ENCODE assay signal across 19 cellular contexts in genomic region chr14:99177046-99177655, GRCh38.
DNase-seq lines count a peak whose midpoint lies in the region; ATAC-seq and TF ChIP-seq lines count a peak whose summit lies in the region.
"Had no signal": no experiment of that assay in that cellular context is flagged by ENCODE, and none has a peak within 500 bp of the region (broad histone marks: within the 10 kb centered on the region; RNA-seq: fewer than 3 reads in every experiment).

No MANE protein-coding gene starts in this region.

- no peak for TF ChIP-seq CTCF in coronary artery (IDR thresholded peaks at IDR 0.05)
- no peak for TF ChIP-seq CTCF in type B pancreatic cell (conservative IDR thresholded peaks at IDR 0.05)
- TF ChIP-seq CTCF in transverse colon (IDR thresholded peaks at IDR 0.05): no peak

- H3K4me1 Mint-ChIP-seq in activated CD4-positive, alpha-beta memory T cell treated with anti-CD3 and anti-CD28 coated beads for 36 hours (ENCODE audit: low read depth): peaks cover 40% of the 10 kb centered on the region
- peaks cover 33% of the 10 kb centered on the region for H3K4me1 Mint-ChIP-seq in type B pancreatic cell (ENCODE audit: unreplicated experiment)

- H3K9me3 ChIP-seq in transverse colon: no peaks in the 10 kb centered on the region
- H3K9me3 ChIP-seq: adrenal gland had no signal

- 91 to 93% methylated on average over 2 to 16 of the region's 16 CpGs for WGBS in transverse colon (ENCODE audit: low coverage in 1 of 2), 2 donors

- H3K27me3 ChIP-seq in transverse colon: no peaks in the 10 kb centered on the region
- H3K27me3 ChIP-seq: cardiac muscle cell, neural progenitor cell had no signal

- H3K27ac Mint-ChIP-seq in activated CD4-positive, alpha-beta memory T cell treated with anti-CD3 and anti-CD28 coated beads for 36 hours: peak overlapping the region; percentile 88
- peak overlapping the region; percentile 78 for H3K27ac Mint-ChIP-seq in type B pancreatic cell
- H3K27ac Mint-ChIP-seq: neural progenitor cell had no signal

- TF ChIP-seq EP300 in transverse colon (IDR thresholded peaks at IDR 0.05; ENCODE audit: low read depth): no peak

- no peaks in the 10 kb centered on the region for H3K36me3 ChIP-seq in transverse colon
- H3K36me3 ChIP-seq: adrenal gland, cardiac muscle cell, neural progenitor cell had no signal

- intact Hi-C loops in activated CD4-positive, alpha-beta memory T cell treated with anti-CD3 and anti-CD28 coated beads for 36 hours (cut with micrococcal nuclease): no loop called here
- intact Hi-C loops in transverse colon (cut with DNase I; ENCODE audit: low total_unique reads): no loop called here

- H3K9me3 Mint-ChIP-seq in activated CD4-positive, alpha-beta memory T cell treated with anti-CD3 and anti-CD28 coated beads for 36 hours: peaks cover 8% of the 10 kb centered on the region
- H3K9me3 Mint-ChIP-seq in type B pancreatic cell: no peaks in the 10 kb centered on the region
- H3K9me3 Mint-ChIP-seq: neural progenitor cell had no signal

- ATAC-seq in HG02938 (IDR thresholded peaks at IDR 0.05; ENCODE audit: unreplicated experiment): no peak
- ATAC-seq: esophagus mucosa had no signal

- peaks cover 55% of the 10 kb centered on the region for H3K36me3 Mint-ChIP-seq in activated CD4-positive, alpha-beta memory T cell treated with anti-CD3 and anti-CD28 coated beads for 36 hours
- peaks cover 12% of the 10 kb centered on the region for H3K36me3 Mint-ChIP-seq in type B pancreatic cell
- H3K36me3 Mint-ChIP-seq: neural progenitor cell had no signal

- peaks cover 0 to 18% (median 0%) of the 10 kb centered on the region in 4 donors for H3K4me1 ChIP-seq in transverse colon
- H3K4me1 ChIP-seq: adrenal gland, neural progenitor cell had no signal

- CTCF ChIA-PET in activated CD4-positive, alpha-beta memory T cell treated with anti-CD3 and anti-CD28 coated beads for 36 hours (lab: Charles Lee): interaction anchor here (0.5 to 1.9 kb wide), 3 partner anchors 11 to 55 kb away, joined by 3 to 5 read pairs (median 3); no protein-coding TSS in a partner anchor

- in situ Hi-C loops in transverse colon (cut with MboI; ENCODE audit: low pct_ligation_motif_present in 1 of 4, low pct_unique_long_range_greater_than_20kb in 1 of 4, low sequenced_read_pairs in 3 of 4): no loop called here

- peak; percentile 53 for DNase-seq in activated effector memory CD4-positive, alpha-beta T cell treated with anti-CD3 and anti-CD28 coated beads, Interleukin-2, amount 50 U/mL, for 16 hours
- DNase-seq in activated effector memory CD4-positive, alpha-beta T cell treated with Interleukin-2 at 50 U/mL for 16 hours: no peak
- DNase-seq in activated CD4-positive, alpha-beta memory T cell treated with anti-CD3 and anti-CD28 coated beads for 36 hours: peak; percentile 8
- DNase-seq in coronary artery (ENCODE audit: low spot score) (peak; percentile 24), type B pancreatic cell (ENCODE audit: extremely low spot score, unreplicated experiment) (no peak), transverse colon (no peak), NCI-H2029 treated with DMSO at 0.1 percent for 48 hours (lab: John Stamatoyannopoulos, UW) (no peak)
- DNase-seq: DMS79; HCEC 1CT; NCI-H1105; NCI-H524; RPMI8226; stimulated activated CD4-positive, alpha-beta T cell treated with anti-CD3 and anti-CD28 coated beads, Interleukin-4, amount 100 ng/mL, for 24 hours had no signal

- H3K27ac ChIP-seq in coronary artery: no peak overlapping the region
- no peak overlapping the region for H3K27ac ChIP-seq in transverse colon
- H3K27ac ChIP-seq: adrenal gland, cardiac muscle cell, neural progenitor cell had no signal

- POLR2A ChIA-PET in activated CD4-positive, alpha-beta memory T cell treated with anti-CD3 and anti-CD28 coated beads for 36 hours (lab: Charles Lee): no interaction called here

- TF ChIP-seq POLR2A in transverse colon (IDR thresholded peaks at IDR 0.05): no peak

- H3K27me3 Mint-ChIP-seq in activated CD4-positive, alpha-beta memory T cell treated with anti-CD3 and anti-CD28 coated beads for 36 hours: no peaks in the 10 kb centered on the region
- no peaks in the 10 kb centered on the region for H3K27me3 Mint-ChIP-seq in type B pancreatic cell

- H3K4me3 Mint-ChIP-seq in activated CD4-positive, alpha-beta memory T cell treated with anti-CD3 and anti-CD28 coated beads for 36 hours: no peak overlapping the region
- H3K4me3 Mint-ChIP-seq in type B pancreatic cell: no peak overlapping the region
- H3K4me3 Mint-ChIP-seq: neural progenitor cell had no signal

- H3K4me3 ChIP-seq in coronary artery (no peak overlapping the region), transverse colon (no peak overlapping the region)
- H3K4me3 ChIP-seq: adrenal gland, cardiac muscle cell, neural progenitor cell, smooth muscle cell had no signal

Comparison
In these comparisons a context has a peak if more than half of its experiments do, and no peak if none do; other contexts are left out.
1. DNase-seq: peak in activated effector memory CD4-positive, alpha-beta T cell treated with anti-CD3 and anti-CD28 coated beads, Interleukin-2, amount 50 U/mL, for 16 hours (single experiment), activated CD4-positive, alpha-beta memory T cell treated with anti-CD3 and anti-CD28 coated beads for 36 hours (single experiment) and coronary artery (single experiment); none in activated effector memory CD4-positive, alpha-beta T cell treated with Interleukin-2 at 50 U/mL for 16 hours (single experiment), type B pancreatic cell (single experiment), transverse colon (single experiment) and NCI-H2029 treated with DMSO at 0.1 percent for 48 hours (single experiment).